In genomic region chr17:75380750-75381149, GRCh38 we compare ENCODE assay signal across 19 cellular contexts. TPM values are rescaled to one million over a fixed set of nuclear protein-coding genes. Genes with fewer than 3 reads are reported as not detected.
DNase-seq lines count a peak whose midpoint lies in the region; FAIRE-seq and TF ChIP-seq lines count a peak whose summit lies in the region.
"Had no signal": no experiment of that assay in that cellular context is flagged by ENCODE, and none has a peak within 500 bp of the region (broad histone marks: within the 10 kb centered on the region; RNA-seq: fewer than 3 reads in every experiment).

No MANE protein-coding gene starts in this region.

- H3K27ac ChIP-seq in HEK293 (ENCODE audit: extremely low read depth, low read depth, low read length) = no peak overlapping the region
- H3K27ac ChIP-seq in neutrophil = peak overlapping the region; percentile 44
- H3K27ac ChIP-seq: BLaER1 treated with 17β-estradiol and CSF1 and Interleukin-3, amounts not matched to agents 10 nM and 100 nM; KMS-11; PC-9 had no signal

- TF ChIP-seq POLR2A in H54 (IDR thresholded peaks at IDR 0.05; ENCODE audit: low read depth, low read length) = no peak

- H3K36me3 Mint-ChIP-seq in activated T-cell treated with anti-CD3 and anti-CD28 coated beads, Interleukin-2, amount 50 U/mL, for 24 hours (ENCODE audit: low read depth) = peaks cover 40% of the 10 kb centered on the region
- peaks cover 17% of the 10 kb centered on the region for H3K36me3 Mint-ChIP-seq in activated T-helper 2 cell treated with anti-CD3 and anti-CD28 coated beads, Interferon-gamma antibody, Interleukin-2, Interleukin-4, amounts not matched to agents 10 μg/mL and 5 μg/mL and 100 μg/mL, durations not matched to agents 14 hours and 24 hours and 36 hours (ENCODE audit: low read depth)

- H3K9me3 ChIP-seq in HEK293 (ENCODE audit: control insufficient read depth, insufficient read depth, low read depth, low read length) (no peaks in the 10 kb centered on the region), neutrophil (no peaks in the 10 kb centered on the region)

- no peaks in the 10 kb centered on the region for H3K9me3 Mint-ChIP-seq in activated T-cell treated with anti-CD3 and anti-CD28 coated beads, Interleukin-2, amount 50 U/mL, for 24 hours
- no peaks in the 10 kb centered on the region for H3K9me3 Mint-ChIP-seq in activated T-helper 2 cell treated with anti-CD3 and anti-CD28 coated beads, Interferon-gamma antibody, Interleukin-2, Interleukin-4, amounts not matched to agents 10 μg/mL and 5 μg/mL and 100 μg/mL, durations not matched to agents 14 hours and 24 hours and 36 hours
- H3K9me3 Mint-ChIP-seq: HFFc6 had no signal

- H3K4me1 ChIP-seq in HEK293 (ENCODE audit: control insufficient read depth, insufficient read depth, low read length) (peaks cover 7% of the 10 kb centered on the region), neutrophil (ENCODE audit: control insufficient read depth in 1 of 2, insufficient read depth in 1 of 2, low read depth in 1 of 2, low read length in 1 of 2) (peaks cover 13 to 26% of the 10 kb centered on the region in 2 experiments)

- no peak for FAIRE-seq in H54 (lab: Jason Lieb, UNC)
- FAIRE-seq: GM19239, H1 had no signal

- TF ChIP-seq CTCF in HEK293 (tag by site-specific recombination; IDR thresholded peaks at IDR 0.05) (no peak), neutrophil (IDR thresholded peaks at IDR 0.05) (no peak)

- peak overlapping the region; percentile 75 for H3K27ac Mint-ChIP-seq in activated T-cell treated with anti-CD3 and anti-CD28 coated beads, Interleukin-2, amount 50 U/mL, for 24 hours
- H3K27ac Mint-ChIP-seq in activated T-helper 2 cell treated with anti-CD3 and anti-CD28 coated beads, Interferon-gamma antibody, Interleukin-2, Interleukin-4, amounts not matched to agents 10 μg/mL and 5 μg/mL and 100 μg/mL, durations not matched to agents 14 hours and 24 hours and 36 hours = peak overlapping the region; percentile 52
- H3K27ac Mint-ChIP-seq: HFFc6 had no signal

- H3K27me3 Mint-ChIP-seq in activated T-cell treated with anti-CD3 and anti-CD28 coated beads, Interleukin-2, amount 50 U/mL, for 24 hours = no peaks in the 10 kb centered on the region
- H3K27me3 Mint-ChIP-seq in activated T-helper 2 cell treated with anti-CD3 and anti-CD28 coated beads, Interferon-gamma antibody, Interleukin-2, Interleukin-4, amounts not matched to agents 10 μg/mL and 5 μg/mL and 100 μg/mL, durations not matched to agents 14 hours and 24 hours and 36 hours (ENCODE audit: low read depth) = no peaks in the 10 kb centered on the region

- intact Hi-C loops in activated T-helper 2 cell treated with anti-CD3 and anti-CD28 coated beads, Interferon-gamma antibody, Interleukin-2, Interleukin-4, amounts not matched to agents 10 μg/mL and 5 μg/mL and 100 μg/mL, durations not matched to agents 14 hours and 24 hours and 36 hours (cut with micrococcal nuclease) = no loop called here

- H3K4me3 Mint-ChIP-seq in activated T-cell treated with anti-CD3 and anti-CD28 coated beads, Interleukin-2, amount 50 U/mL, for 24 hours = no peak overlapping the region
- H3K4me3 Mint-ChIP-seq in activated T-helper 2 cell treated with anti-CD3 and anti-CD28 coated beads, Interferon-gamma antibody, Interleukin-2, Interleukin-4, amounts not matched to agents 10 μg/mL and 5 μg/mL and 100 μg/mL, durations not matched to agents 14 hours and 24 hours and 36 hours (ENCODE audit: low read depth) = no peak overlapping the region
- H3K4me3 Mint-ChIP-seq: HFFc6 had no signal

- CTCF ChIA-PET in HEK293 (lab: Yijun Ruan, JAX) = interaction anchor here (0.9 to 4.7 kb wide), 5 partner anchors 10 to 58 kb away, joined by 5 to 26 read pairs (median 10); no protein-coding TSS in a partner anchor

- H3K27me3 ChIP-seq in neutrophil = no peaks in the 10 kb centered on the region
- H3K27me3 ChIP-seq: BLaER1 treated with 17β-estradiol and CSF1 and Interleukin-3, amounts not matched to agents 10 nM and 100 nM had no signal

- DNase-seq in activated T-cell treated with anti-CD3 and anti-CD28 coated beads, Interleukin-2, amount 50 U/mL, for 24 hours = no peak
- DNase-seq in activated T-cell treated with anti-CD3 and anti-CD28 coated beads, Interleukin-2, amount 50 U/mL, for 48 hours = no peak
- no peak for DNase-seq in activated T-helper 2 cell treated with anti-CD3 and anti-CD28 coated beads, Interferon-gamma antibody, Interleukin-2, Interleukin-4, amounts not matched to agents 10 μg/mL and 5 μg/mL and 100 μg/mL, durations not matched to agents 14 hours and 24 hours and 36 hours (ENCODE audit: low spot score)
- DNase-seq in NCI-H748 treated with DMSO at 0.1 percent for 48 hours (lab: John Stamatoyannopoulos, UW) (no peak), H54 (ENCODE audit: insufficient read length, low spot score) (no peak), hepatic stellate cell (ENCODE audit: low spot score) (no peak)
- DNase-seq: GF-D8, HFFc6, NCI-H1048, NCI-H146, NCI-H2081, NCI-H774, PC-9 had no signal

- peaks cover 69% of the 10 kb centered on the region for H3K4me1 Mint-ChIP-seq in activated T-cell treated with anti-CD3 and anti-CD28 coated beads, Interleukin-2, amount 50 U/mL, for 24 hours (ENCODE audit: low read depth)
- H3K4me1 Mint-ChIP-seq in activated T-helper 2 cell treated with anti-CD3 and anti-CD28 coated beads, Interferon-gamma antibody, Interleukin-2, Interleukin-4, amounts not matched to agents 10 μg/mL and 5 μg/mL and 100 μg/mL, durations not matched to agents 14 hours and 24 hours and 36 hours (ENCODE audit: low read depth) = peaks cover 27% of the 10 kb centered on the region

- H3K4me3 ChIP-seq in HEK293 (ENCODE audit: low read depth, low read length) = no peak overlapping the region
- no peak overlapping the region for H3K4me3 ChIP-seq in neutrophil (ENCODE audit: low read depth in 1 of 2, low read length in 1 of 2)
- H3K4me3 ChIP-seq: BLaER1 treated with 17β-estradiol and CSF1 and Interleukin-3, amounts not matched to agents 10 nM and 100 nM; PC-9 had no signal

- POLR2A ChIA-PET in HEK293 (lab: Yijun Ruan, JAX) = interaction anchor here (1.0 to 1.9 kb wide), 5 partner anchors 13 to 508 kb away, joined by 3 to 11 read pairs (median 4); partner anchors contain the start of genes FDXR and SLC25A19

- H3K36me3 ChIP-seq in HEK293 (ENCODE audit: control insufficient read depth in 2 of 2, insufficient read depth in 1 of 2, low read length in 2 of 2) (peaks cover 3 to 6% of the 10 kb centered on the region in 2 experiments; a peak in 2 of 3 replicates), neutrophil (peaks cover 22% of the 10 kb centered on the region)

TF ChIP-seq in HEK293, 187 proteins besides CTCF, POLR2A, EP300 and RAD21:
- TF ChIP-seq ZNF664 (tag by site-specific recombination; IDR thresholded peaks at IDR 0.05) = peak; percentile 62; the same call in 1 of the 2 replicates
- no peak for TF ChIP-seq ZNF830 (tag by site-specific recombination; IDR thresholded peaks at IDR 0.05; ENCODE audit: low read depth)
- TF ChIP-seq, protein P1, sequence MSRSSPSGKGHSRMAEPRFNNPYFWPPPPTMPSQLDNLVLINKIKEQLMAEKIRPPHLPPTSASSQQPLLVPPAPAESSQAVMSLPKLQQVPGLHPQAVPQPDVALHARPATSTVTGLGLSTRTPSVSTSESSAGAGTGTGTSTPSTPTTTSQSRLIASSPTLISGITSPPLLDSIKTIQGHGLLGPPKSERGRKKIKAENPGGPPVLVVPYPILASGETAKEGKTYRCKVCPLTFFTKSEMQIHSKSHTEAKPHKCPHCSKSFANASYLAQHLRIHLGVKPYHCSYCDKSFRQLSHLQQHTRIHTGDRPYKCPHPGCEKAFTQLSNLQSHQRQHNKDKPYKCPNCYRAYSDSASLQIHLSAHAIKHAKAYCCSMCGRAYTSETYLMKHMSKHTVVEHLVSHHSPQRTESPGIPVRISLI (tag by site-specific recombination; IDR thresholded peaks at IDR 0.05) = no peak

RNA-seq across cellular contexts. Expression of gene GRB2, which starts 24.7 kb away (rescaled TPM):
- 176 and 188 TPM in 2 replicates for total RNA-seq in activated T-helper 2 cell treated with anti-CD3 and anti-CD28 coated beads, Interferon-gamma antibody, Interleukin-2, Interleukin-4, amounts not matched to agents 10 μg/mL and 5 μg/mL and 100 μg/mL, durations not matched to agents 14 hours and 24 hours and 36 hours
